24 cellular contexts compared by ENCODE assay signal in the genomic region with DNA sequence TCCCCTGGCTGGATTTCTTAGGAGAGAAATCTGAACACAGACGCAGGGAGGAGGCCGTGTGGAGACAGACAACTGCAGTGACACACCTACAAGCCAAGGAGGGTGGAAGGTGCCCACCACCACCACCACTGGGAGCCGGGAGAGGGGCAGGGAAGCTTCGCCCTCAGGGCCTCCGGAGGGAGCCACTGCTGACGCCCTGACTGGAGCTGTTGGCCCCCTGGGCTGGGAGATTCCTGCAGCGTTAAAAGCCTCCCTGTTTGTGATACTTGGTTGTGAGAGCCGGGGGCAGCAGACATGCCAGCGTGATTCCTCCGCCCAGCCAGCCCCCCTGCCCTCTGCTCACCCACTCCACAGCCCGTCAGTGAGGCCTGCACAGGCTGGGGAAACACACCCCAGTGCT.
"Had no signal": no experiment of that assay in that cellular context is flagged by ENCODE, and none has a peak within 500 bp of the region (broad histone marks: within the 10 kb centered on the region; RNA-seq: fewer than 3 reads in every experiment).

No MANE protein-coding gene starts in this region.

- H3K27ac Mint-ChIP-seq: activated B cell treated with CpG ODN at 0.5 μM for 24 hours; activated CD4-positive, alpha-beta memory T cell treated with anti-CD3 and anti-CD28 coated beads, Interleukin-2, amount 10 ng/mL, durations not matched to agents 7 days and 5 days; activated naive CD8-positive, alpha-beta T cell treated with anti-CD3 and anti-CD28 coated beads, Interleukin-2, amount 10 ng/mL, durations not matched to agents 7 days and 5 days; activated T-helper 17 cell treated with anti-CD3 and anti-CD28 coated beads, Interleukin-2, amount 50 U/mL, for 72 hours; effector memory CD8-positive, alpha-beta T cell; stimulated activated effector memory CD8-positive, alpha-beta T cell treated with anti-CD3 and anti-CD28 coated beads, Interleukin-12 subunit alpha, Interleukin-12 subunit beta, amount 100 ng/mL, for 72 hours; T-helper 2 cell treated with Interferon-gamma antibody and Interleukin-4, amounts not matched to agents 5 μg/mL and 100 μg/mL, for 36 hours had no signal

- H3K4me3 Mint-ChIP-seq: activated B cell treated with CpG ODN at 0.5 μM for 24 hours; activated CD4-positive, alpha-beta memory T cell treated with anti-CD3 and anti-CD28 coated beads, Interleukin-2, amount 10 ng/mL, durations not matched to agents 7 days and 5 days; activated naive CD8-positive, alpha-beta T cell treated with anti-CD3 and anti-CD28 coated beads, Interleukin-2, amount 10 ng/mL, durations not matched to agents 7 days and 5 days; activated T-helper 17 cell treated with anti-CD3 and anti-CD28 coated beads, Interleukin-2, amount 50 U/mL, for 72 hours; effector memory CD8-positive, alpha-beta T cell; mesothelial cell of epicardium; nephron; stimulated activated effector memory CD8-positive, alpha-beta T cell treated with anti-CD3 and anti-CD28 coated beads, Interleukin-12 subunit alpha, Interleukin-12 subunit beta, amount 100 ng/mL, for 72 hours; T-helper 2 cell treated with Interferon-gamma antibody and Interleukin-4, amounts not matched to agents 5 μg/mL and 100 μg/mL, for 36 hours; type B pancreatic cell had no signal

- H3K27me3 Mint-ChIP-seq: activated B cell treated with CpG ODN at 0.5 μM for 24 hours; activated CD4-positive, alpha-beta memory T cell treated with anti-CD3 and anti-CD28 coated beads, Interleukin-2, amount 10 ng/mL, durations not matched to agents 7 days and 5 days; activated naive CD8-positive, alpha-beta T cell treated with anti-CD3 and anti-CD28 coated beads, Interleukin-2, amount 10 ng/mL, durations not matched to agents 7 days and 5 days; activated T-helper 17 cell treated with anti-CD3 and anti-CD28 coated beads, Interleukin-2, amount 50 U/mL, for 72 hours; effector memory CD8-positive, alpha-beta T cell; type B pancreatic cell had no signal

- DNase-seq: activated B cell treated with CpG ODN at 0.5 μM for 24 hours; activated CD4-positive, alpha-beta memory T cell treated with anti-CD3 and anti-CD28 coated beads, Interleukin-2, amount 10 ng/mL, durations not matched to agents 7 days and 5 days; activated CD4-positive, alpha-beta T cell treated with anti-CD3 and anti-CD28 coated beads for 4 hours; activated naive CD4-positive, alpha-beta T cell; activated naive CD8-positive, alpha-beta T cell treated with anti-CD3 and anti-CD28 coated beads, Interleukin-2, amount 10 ng/mL, durations not matched to agents 7 days and 5 days; activated T-cell treated with anti-CD3 and anti-CD28 coated beads, Interleukin-2, amount 50 U/mL, for 1 hour; amygdala; effector memory CD8-positive, alpha-beta T cell; foreskin fibroblast; hypothalamus; islet precursor cell; left colon; nucleus accumbens; posterior cingulate gyrus; small intestine; stimulated activated CD4-positive, alpha-beta T cell treated with anti-CD3 and anti-CD28 coated beads, Interleukin-4, amount 100 ng/mL, for 1 hour; testis had no signal

- ATAC-seq: activated T-helper 17 cell treated with anti-CD3 and anti-CD28 coated beads, Interleukin-2, amount 50 U/mL, for 72 hours; effector memory CD8-positive, alpha-beta T cell; stimulated activated effector memory CD8-positive, alpha-beta T cell treated with anti-CD3 and anti-CD28 coated beads, Interleukin-12 subunit alpha, Interleukin-12 subunit beta, amount 100 ng/mL, for 72 hours had no signal

- H3K4me1 Mint-ChIP-seq: activated B cell treated with CpG ODN at 0.5 μM for 24 hours; activated CD4-positive, alpha-beta memory T cell treated with anti-CD3 and anti-CD28 coated beads, Interleukin-2, amount 10 ng/mL, durations not matched to agents 7 days and 5 days; activated T-helper 17 cell treated with anti-CD3 and anti-CD28 coated beads, Interleukin-2, amount 50 U/mL, for 72 hours; stimulated activated effector memory CD8-positive, alpha-beta T cell treated with anti-CD3 and anti-CD28 coated beads, Interleukin-12 subunit alpha, Interleukin-12 subunit beta, amount 100 ng/mL, for 72 hours had no signal

- H3K9me3 Mint-ChIP-seq: activated B cell treated with CpG ODN at 0.5 μM for 24 hours; activated CD4-positive, alpha-beta memory T cell treated with anti-CD3 and anti-CD28 coated beads, Interleukin-2, amount 10 ng/mL, durations not matched to agents 7 days and 5 days; activated naive CD8-positive, alpha-beta T cell treated with anti-CD3 and anti-CD28 coated beads, Interleukin-2, amount 10 ng/mL, durations not matched to agents 7 days and 5 days; activated T-helper 17 cell treated with anti-CD3 and anti-CD28 coated beads, Interleukin-2, amount 50 U/mL, for 72 hours; effector memory CD8-positive, alpha-beta T cell; mesothelial cell of epicardium; nephron; stimulated activated effector memory CD8-positive, alpha-beta T cell treated with anti-CD3 and anti-CD28 coated beads, Interleukin-12 subunit alpha, Interleukin-12 subunit beta, amount 100 ng/mL, for 72 hours; T-helper 2 cell treated with Interferon-gamma antibody and Interleukin-4, amounts not matched to agents 5 μg/mL and 100 μg/mL, for 36 hours; type B pancreatic cell had no signal

- H3K27me3 ChIP-seq: testis had no signal

- H3K4me3 ChIP-seq: lung, testis had no signal

- H3K9me3 ChIP-seq: testis had no signal

- H3K36me3 Mint-ChIP-seq: mesothelial cell of epicardium, type B pancreatic cell had no signal
